ENCODE assay signal across 18 cellular contexts in the genomic region with DNA sequence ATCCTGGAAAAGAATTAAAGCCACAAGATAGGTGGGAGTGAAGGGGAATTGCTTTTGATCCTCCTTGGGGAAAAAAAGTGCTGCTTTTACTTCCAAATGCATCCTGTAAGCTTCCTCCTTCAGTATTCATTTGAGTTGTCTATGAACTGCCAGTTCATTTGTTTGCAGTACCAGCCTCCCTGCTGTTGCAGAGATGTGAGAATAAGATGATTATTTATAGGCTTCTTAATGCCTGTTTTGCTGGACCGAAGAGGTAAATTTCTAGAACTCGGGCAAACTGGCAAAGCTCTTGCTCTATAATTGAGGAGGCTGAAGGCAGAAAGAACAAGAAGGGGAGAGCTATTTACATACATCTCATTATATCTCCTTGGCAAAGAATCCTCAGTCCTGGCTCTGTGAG.
DNase-seq lines count a peak whose midpoint lies in the region; ATAC-seq lines count a peak whose summit lies in the region.
"Had no signal": no experiment of that assay in that cellular context is flagged by ENCODE, and none has a peak within 500 bp of the region (broad histone marks: within the 10 kb centered on the region; RNA-seq: fewer than 3 reads in every experiment).

No MANE protein-coding gene starts in this region.

- intact Hi-C loops in Right ventricle myocardium inferior (cut with DNase I) = no loop called here

- ATAC-seq in Right ventricle myocardium inferior = no peak
- ATAC-seq: K562 had no signal

- peak; percentile 21 for DNase-seq in Ammon's horn (ENCODE audit: low spot score)
- peak; percentile 19 for DNase-seq in NCI-H146 treated with DMSO at 0.1 percent for 48 hours (lab: John Stamatoyannopoulos, UW; ENCODE audit: unreplicated experiment)
- peak; percentile 14 for DNase-seq in globus pallidus (ENCODE audit: low spot score)
- DNase-seq in pons (ENCODE audit: low spot score) = peak; percentile 39
- no peak for DNase-seq in NCI-H1436 (lab: John Stamatoyannopoulos, UW)
- DNase-seq in Right ventricle myocardium inferior (ENCODE audit: missing footprints) = no peak
- no peak for DNase-seq in NCI-H2107 treated with DMSO at 0.1 percent for 48 hours (lab: John Stamatoyannopoulos, UW; ENCODE audit: unreplicated experiment)
- DNase-seq: CD4-positive, CD25-positive, alpha-beta regulatory T cell; NCI-H1105 treated with DMSO at 0.1 percent for 48 hours; NCI-H1694 treated with DMSO at 0.1 percent for 48 hours; NCI-H2081; NCI-H2171; NCI-H226; NCI-H510A; NCI-H774; RPMI8226; SHP77 had no signal

Comparison
In these comparisons a context has a peak if more than half of its experiments do, and no peak if none do; other contexts are left out.
1. DNase-seq: peak in Ammon's horn (single experiment), NCI-H146 treated with DMSO at 0.1 percent for 48 hours (single experiment), globus pallidus (single experiment) and pons (single experiment); none in NCI-H1436 (single experiment), Right ventricle myocardium inferior (single experiment) and NCI-H2107 treated with DMSO at 0.1 percent for 48 hours (single experiment).